Comparison of ENCODE assay signal across 28 cellular contexts in the genomic region with DNA sequence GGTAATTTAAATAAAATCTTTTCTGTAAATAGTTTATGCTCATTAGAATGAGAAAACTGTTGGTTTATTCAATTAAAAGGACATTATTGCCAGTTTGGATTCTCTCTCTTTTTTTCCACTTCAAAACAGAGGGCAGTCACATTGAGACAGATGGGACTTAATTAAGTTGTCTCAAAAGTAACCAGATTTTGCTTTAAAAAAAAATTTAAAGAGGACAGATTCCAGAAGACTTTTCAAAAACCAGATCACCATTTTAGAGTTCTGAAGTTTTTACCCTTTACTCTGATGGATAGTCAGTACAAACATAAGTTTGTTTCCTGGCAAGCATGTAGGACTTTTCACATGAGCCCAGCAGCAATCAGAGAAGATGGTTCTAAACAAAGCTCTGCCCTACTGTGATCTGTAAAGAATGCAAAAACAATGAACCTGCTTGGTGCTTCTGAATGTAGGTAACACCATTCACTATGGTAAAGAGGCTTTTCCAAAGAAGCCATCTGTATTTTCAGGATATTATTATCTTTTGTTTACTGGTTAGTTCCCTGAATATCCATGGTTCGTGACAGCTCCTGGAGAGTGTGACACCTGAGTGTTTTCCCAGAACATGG.
"Had no signal": no experiment of that assay in that cellular context is flagged by ENCODE, and none has a peak within 500 bp of the region (broad histone marks: within the 10 kb centered on the region; RNA-seq: fewer than 3 reads in every experiment).

No MANE protein-coding gene starts in this region.

- DNase-seq: activated CD4-positive, alpha-beta T cell treated with anti-CD3 and anti-CD28 coated beads for 36 hours; activated CD4-positive, alpha-beta T cell treated with anti-CD3 and anti-CD28 coated beads, Interleukin-2, amount 10 ng/mL, durations not matched to agents 7 days and 5 days; activated CD4-positive, alpha-beta T cell treated with anti-CD3 and anti-CD28 coated beads, Interleukin-2, amount 50 U/mL, for 48 hours; activated CD8-positive, alpha-beta T cell treated with anti-CD3 and anti-CD28 coated beads, Interleukin-2, amount 10 ng/mL, durations not matched to agents 7 days and 5 days; activated gamma-delta T cell treated with Interleukin-2 at 50 U/mL for 16 hours; activated naive CD4-positive, alpha-beta T cell treated with anti-CD3 and anti-CD28 coated beads for 36 hours; activated T-cell treated with anti-CD3 and anti-CD28 coated beads, Interleukin-2, amount 50 U/mL, for 24 hours; adrenal gland; body of pancreas; caudate nucleus; cerebellar nuclear complex; KG1; NCI-H1092 treated with DMSO at 0.1 percent for 48 hours; NCI-H1417; NCI-H146; NCI-H187; NCI-H2029 treated with DMSO at 0.1 percent for 48 hours; NCI-H446; NCI-H510A treated with DMSO at 0.1 percent for 48 hours; NCI-H526 treated with DMSO at 0.1 percent for 48 hours; NK-92 treated with Interleukin-12 subunit alpha and Interleukin-12 subunit beta, amount 100 ng/mL, for 24 hours; PC-9; SIG-M5 had no signal

- H3K36me3 ChIP-seq: adrenal gland had no signal

- FAIRE-seq: astrocyte, bronchial epithelial cell, RCC 7860, TTC549 had no signal

- H3K4me3 ChIP-seq: adrenal gland, body of pancreas, PC-9 had no signal

- H3K27me3 ChIP-seq: adrenal gland, body of pancreas had no signal

- H3K27ac ChIP-seq: adrenal gland, body of pancreas, PC-9, RWPE1 had no signal
